In the genomic region with DNA sequence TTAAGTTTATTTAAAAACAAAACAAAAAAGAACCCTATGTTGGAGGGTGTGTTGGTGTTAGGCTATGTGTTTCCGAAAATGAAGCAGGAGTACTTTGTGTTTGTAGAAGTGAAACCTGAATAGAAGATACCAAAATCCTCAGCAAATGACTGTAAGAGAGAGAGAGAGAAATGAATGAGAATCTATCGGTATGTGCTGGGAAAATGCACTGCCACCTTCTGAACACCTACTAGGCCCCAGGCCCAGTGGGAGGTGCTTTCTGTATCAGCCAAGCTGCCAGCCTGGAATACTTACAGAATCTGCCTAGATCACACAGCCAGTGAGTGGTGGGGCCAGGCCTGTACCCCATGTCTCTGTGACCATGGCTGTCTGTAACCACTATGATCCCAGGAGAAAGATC, we compare ENCODE assay signal across 15 cellular contexts. TPM values are rescaled to one million over a fixed set of nuclear protein-coding genes. Genes with fewer than 3 reads are reported as not detected.
DNase-seq lines count a peak whose midpoint lies in the region; ATAC-seq, FAIRE-seq and TF ChIP-seq lines count a peak whose summit lies in the region.
"Had no signal": no experiment of that assay in that cellular context is flagged by ENCODE, and none has a peak within 500 bp of the region (broad histone marks: within the 10 kb centered on the region; RNA-seq: fewer than 3 reads in every experiment).

No MANE protein-coding gene starts in this region.

- POLR2A ChIA-PET in activated CD4-positive, alpha-beta memory T cell treated with anti-CD3 and anti-CD28 coated beads for 36 hours (lab: Charles Lee) = interaction anchor here (1.6 to 13.3 kb wide), 2 partner anchors 15 to 36 kb away, joined by 5 to 286 read pairs; a partner anchor contains a TSS

- TF ChIP-seq CTCF in left lung (IDR thresholded peaks at IDR 0.05) = no peak

- no peaks in the 10 kb centered on the region for H3K9me3 ChIP-seq in left lung

- H3K27ac Mint-ChIP-seq in activated CD4-positive, alpha-beta memory T cell treated with anti-CD3 and anti-CD28 coated beads for 36 hours = peak overlapping the region; percentile 97
- H3K27ac Mint-ChIP-seq in naive B cell = peak overlapping the region; percentile 76 to 100 (median 94)
- H3K27ac Mint-ChIP-seq: dendritic cell treated with granulocyte-macrophage colony-stimulating factor and Interleukin-4, amounts not matched to agents 40 ng/mL and 50 ng/mL, for 4 days had no signal

- peak; percentile 12 to 19 for ATAC-seq in activated CD4-positive, CD25-positive, alpha-beta regulatory T cell treated with anti-CD3 and anti-CD28 coated beads, Interleukin-2, amount 50 U/mL, for 24 hours
- ATAC-seq in naive B cell (ENCODE audit: low read depth in 2 of 2) (no peak), HG02623 (IDR thresholded peaks at IDR 0.05; ENCODE audit: unreplicated experiment) (no peak), left lung (no peak)

- H3K27me3 ChIP-seq in left lung = no peaks in the 10 kb centered on the region

- DNase-seq in activated CD4-positive, CD25-positive, alpha-beta regulatory T cell (lab: John Stamatoyannopoulos, UW) = no peak
- DNase-seq in GM19239 (ENCODE audit: insufficient read length, low spot score) (no peak), naive B cell (no peak), NCI-H1048 (lab: John Stamatoyannopoulos, UW) (no peak), left lung (no peak)
- peak; percentile 72 for DNase-seq in activated CD4-positive, alpha-beta memory T cell treated with anti-CD3 and anti-CD28 coated beads for 36 hours
- DNase-seq: activated CD8-positive, alpha-beta memory T cell treated with anti-CD3 and anti-CD28 coated beads, Interleukin-2, amount 50 U/mL, for 4 hours; hippocampal formation; NK-92 treated with Interleukin-12 subunit alpha and Interleukin-12 subunit beta, amount 100 ng/mL, for 24 hours had no signal

- peaks cover 55% of the 10 kb centered on the region for H3K4me1 Mint-ChIP-seq in activated CD4-positive, alpha-beta memory T cell treated with anti-CD3 and anti-CD28 coated beads for 36 hours (ENCODE audit: low read depth)
- peaks cover 52 to 63% (median 54%) of the 10 kb centered on the region in 3 donors for H3K4me1 Mint-ChIP-seq in naive B cell

- H3K36me3 ChIP-seq in left lung = peaks cover 0 to 31% of the 10 kb centered on the region in 2 donors

- H3K4me3 Mint-ChIP-seq in activated CD4-positive, alpha-beta memory T cell treated with anti-CD3 and anti-CD28 coated beads for 36 hours = peak overlapping the region; percentile 68
- peak overlapping the region; percentile 57 to 84 (median 68) for H3K4me3 Mint-ChIP-seq in naive B cell
- H3K4me3 Mint-ChIP-seq: dendritic cell treated with granulocyte-macrophage colony-stimulating factor and Interleukin-4, amounts not matched to agents 40 ng/mL and 50 ng/mL, for 4 days had no signal

- peaks cover 39% of the 10 kb centered on the region for H3K36me3 Mint-ChIP-seq in activated CD4-positive, alpha-beta memory T cell treated with anti-CD3 and anti-CD28 coated beads for 36 hours
- peaks cover 0 to 14% of the 10 kb centered on the region in 2 donors for H3K36me3 Mint-ChIP-seq in naive B cell

- no peak overlapping the region for H3K4me3 ChIP-seq in left lung

- H3K27me3 Mint-ChIP-seq in activated CD4-positive, alpha-beta memory T cell treated with anti-CD3 and anti-CD28 coated beads for 36 hours = no peaks in the 10 kb centered on the region
- H3K27me3 Mint-ChIP-seq in naive B cell = no peaks in the 10 kb centered on the region
- H3K27me3 Mint-ChIP-seq: dendritic cell treated with granulocyte-macrophage colony-stimulating factor and Interleukin-4, amounts not matched to agents 40 ng/mL and 50 ng/mL, for 4 days had no signal

- H3K4me1 ChIP-seq in left lung = peaks cover 4 to 42% of the 10 kb centered on the region in 2 donors

- intact Hi-C loops in activated CD4-positive, alpha-beta memory T cell treated with anti-CD3 and anti-CD28 coated beads for 36 hours (cut with micrococcal nuclease) = no loop called here
- intact Hi-C loops in left lung (cut with DNase I) = no loop called here

- no peaks in the 10 kb centered on the region for H3K9me3 Mint-ChIP-seq in activated CD4-positive, alpha-beta memory T cell treated with anti-CD3 and anti-CD28 coated beads for 36 hours
- H3K9me3 Mint-ChIP-seq in naive B cell = peaks cover 0 to 3% (median 0%) of the 10 kb centered on the region in 7 donors
- H3K9me3 Mint-ChIP-seq: dendritic cell treated with granulocyte-macrophage colony-stimulating factor and Interleukin-4, amounts not matched to agents 40 ng/mL and 50 ng/mL, for 4 days had no signal

- CTCF ChIA-PET in activated CD4-positive, alpha-beta memory T cell treated with anti-CD3 and anti-CD28 coated beads for 36 hours (lab: Charles Lee) = no interaction called here

- peak; percentile 89 for FAIRE-seq in GM19239 (lab: Jason Lieb, UNC)
- FAIRE-seq: G401.6, TTC549 had no signal

- H3K27ac ChIP-seq in left lung = no peak overlapping the region
- H3K27ac ChIP-seq: 22Rv1 had no signal

RNA-seq across cellular contexts. Expression of a gene that starts 14.9 kb away (rescaled TPM):
- 100 to 1,000 TPM; 386 to 401 TPM for total RNA-seq in activated CD4-positive, alpha-beta memory T cell treated with anti-CD3 and anti-CD28 coated beads for 36 hours
- polyA plus RNA-seq in naive B cell (ENCODE audit: low read depth in 6 of 6) = 100 to 1,000 TPM; 202 to 489 (median 254) TPM
- 10 to 100 TPM; 14.2 to 17.7 TPM for total RNA-seq in left lung

RNA-seq across cellular contexts. Expression of a gene that starts 22.3 kb away (rescaled TPM):
- 10 to 100 TPM; 16.9 to 19.2 TPM for total RNA-seq in activated CD4-positive, alpha-beta memory T cell treated with anti-CD3 and anti-CD28 coated beads for 36 hours
- 10 to 100 TPM in 3 of 6 donors, 1 to 10 TPM in 3; 8.5 to 11.6 (median 10.0) TPM for polyA plus RNA-seq in naive B cell (ENCODE audit: low read depth in 6 of 6)
- 10 to 100 TPM; 38.0 to 39.4 TPM for total RNA-seq in left lung

RNA-seq across cellular contexts. Expression of a gene that starts 23.6 kb away (rescaled TPM):
- total RNA-seq in activated CD4-positive, alpha-beta memory T cell treated with anti-CD3 and anti-CD28 coated beads for 36 hours = 10 to 100 TPM; 83.4 to 85.4 TPM
- 10 to 100 TPM; 27.6 to 53.2 (median 39.1) TPM for polyA plus RNA-seq in naive B cell (ENCODE audit: low read depth in 6 of 6)
- 10 to 100 TPM; 38.1 to 41.7 TPM for total RNA-seq in left lung

RNA-seq across cellular contexts. Expression of a gene that starts 36.0 kb away (rescaled TPM):
- 10 to 100 TPM; 85.0 to 85.5 TPM for total RNA-seq in activated CD4-positive, alpha-beta memory T cell treated with anti-CD3 and anti-CD28 coated beads for 36 hours
- polyA plus RNA-seq in naive B cell (ENCODE audit: low read depth in 6 of 6) = 100 to 1,000 TPM in 1 of 6 donors, 10 to 100 TPM in 5; 56.8 to 101 (median 83.6) TPM
- total RNA-seq in left lung = 10 to 100 TPM; 56.3 to 68.2 TPM

RNA-seq across cellular contexts. Expression of a gene that starts 36.2 kb away (rescaled TPM):
- 10 to 100 TPM; 83.8 to 86.6 TPM for total RNA-seq in activated CD4-positive, alpha-beta memory T cell treated with anti-CD3 and anti-CD28 coated beads for 36 hours
- 10 to 100 TPM; 77.1 to 97.2 (median 86.4) TPM for polyA plus RNA-seq in naive B cell (ENCODE audit: low read depth in 6 of 6)
- total RNA-seq in left lung = 10 to 100 TPM; 36.7 to 41.0 TPM

Comparison
In these comparisons a context has a peak if more than half of its experiments do, and no peak if none do; other contexts are left out.
1. ATAC-seq: peak in activated CD4-positive, CD25-positive, alpha-beta regulatory T cell treated with anti-CD3 and anti-CD28 coated beads, Interleukin-2, amount 50 U/mL, for 24 hours (2 of 2); none in naive B cell (0 of 2), HG02623 (single experiment) and left lung (single experiment).
2. RNA of a gene that starts 14.9 kb away (total RNA-seq): 386 to 401 TPM in activated CD4-positive, alpha-beta memory T cell treated with anti-CD3 and anti-CD28 coated beads for 36 hours; 14.2 to 17.7 TPM in left lung; every median in the first group is over 10 times any median in the second.